9 cellular contexts compared by ENCODE assay signal in the genomic region with DNA sequence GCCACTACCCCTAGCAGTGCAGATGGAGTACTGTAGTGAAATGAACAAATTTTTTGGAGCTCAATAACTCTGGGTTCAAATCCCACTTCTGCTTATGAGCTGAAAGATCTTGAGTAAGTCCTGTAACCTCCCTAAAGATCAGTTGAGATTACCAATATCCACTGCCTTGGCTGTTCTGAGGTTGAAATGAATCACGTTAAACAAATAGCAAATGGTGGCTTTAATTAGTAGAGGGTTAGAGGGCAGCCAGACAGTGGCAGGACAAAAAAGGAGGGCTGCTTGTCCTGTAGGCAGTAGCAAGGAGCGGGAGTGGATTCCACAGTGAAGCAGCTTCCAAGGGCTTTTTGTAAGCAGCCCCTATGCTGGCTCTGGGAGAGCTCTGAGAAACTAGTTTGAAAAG.
A peak's percentile ranks its signal among the peaks of the same experiment; 100 is the strongest.
DNase-seq lines count a peak whose midpoint lies in the region; ATAC-seq and TF ChIP-seq lines count a peak whose summit lies in the region.
"Had no signal": no experiment of that assay in that cellular context is flagged by ENCODE, and none has a peak within 500 bp of the region (broad histone marks: within the 10 kb centered on the region; RNA-seq: fewer than 3 reads in every experiment).

No MANE protein-coding gene starts in this region.

- H3K4me1 ChIP-seq in breast epithelium (peaks cover 5 to 9% of the 10 kb centered on the region in 2 donors), lung (ENCODE audit: control insufficient read depth in 2 of 2, insufficient read depth in 2 of 2, low read length in 2 of 2) (peaks cover 2 to 12% of the 10 kb centered on the region in 2 donors), subcutaneous abdominal adipose tissue (ENCODE audit: control insufficient read depth in 5 of 5, insufficient read depth in 5 of 5, low read length in 5 of 5) (peaks cover 7 to 40% (median 28%) of the 10 kb centered on the region in 5 donors)

- H3K27ac ChIP-seq in breast epithelium (peak overlapping the region; percentile 71 to 89), lung (ENCODE audit: low read depth in 1 of 2, low read length in 1 of 2) (peak overlapping the region; percentile 55 to 72), subcutaneous abdominal adipose tissue (ENCODE audit: low read depth, low read length) (peak overlapping the region; percentile 97)

- 75 to 83% methylated on average over 2 of the region's 2 CpGs for WGBS in lung, 2 donors

- H3K4me3 ChIP-seq in MG63: peak overlapping the region; percentile 31
- peak overlapping the region in 2 of 3 donors; percentile 23 to 36 for H3K4me3 ChIP-seq in breast epithelium
- no peak overlapping the region for H3K4me3 ChIP-seq in lung
- peak overlapping the region in 4 of 5 donors; percentile 6 to 49 (median 30) for H3K4me3 ChIP-seq in subcutaneous abdominal adipose tissue (ENCODE audit: low read depth in 1 of 5, low read length in 5 of 5)

- no peak for TF ChIP-seq POLR2A in breast epithelium (IDR thresholded peaks at IDR 0.05)

- DNase-seq in MG63 (no peak), breast epithelium (ENCODE audit: low spot score in 2 of 2) (no peak), lung (ENCODE audit: low spot score) (no peak), NK-92 (lab: John Stamatoyannopoulos, UW; ENCODE audit: unreplicated experiment) (no peak), G401 (ENCODE audit: low spot score) (no peak), NCI-H146 treated with DMSO at 0.1 percent for 48 hours (lab: John Stamatoyannopoulos, UW; ENCODE audit: unreplicated experiment) (no peak)

- intact Hi-C loops in breast epithelium (cut with DNase I; ENCODE audit: low total_unique reads): loop anchor here (10.0 kb wide), 3 partner anchors 155 to 535 kb away; no protein-coding TSS in a partner anchor

- in situ Hi-C loops in G401 (cut with HindIII; ENCODE audit: low sequenced_read_pairs): no loop called here

- H3K9me3 ChIP-seq in MG63 (no peaks in the 10 kb centered on the region), breast epithelium (no peaks in the 10 kb centered on the region), lung (ENCODE audit: control insufficient read depth in 2 of 2, insufficient read depth in 1 of 2, low read length in 1 of 2) (no peaks in the 10 kb centered on the region), subcutaneous abdominal adipose tissue (ENCODE audit: control insufficient read depth in 5 of 5, low read length in 5 of 5) (no peaks in the 10 kb centered on the region)

- no peaks in the 10 kb centered on the region for H3K27me3 ChIP-seq in MG63
- no peaks in the 10 kb centered on the region for H3K27me3 ChIP-seq in breast epithelium
- no peaks in the 10 kb centered on the region for H3K27me3 ChIP-seq in lung (ENCODE audit: control insufficient read depth, insufficient read depth)
- no peaks in the 10 kb centered on the region for H3K27me3 ChIP-seq in subcutaneous abdominal adipose tissue (ENCODE audit: control insufficient read depth in 5 of 5, insufficient read depth in 4 of 5, low read length in 5 of 5)

- no peak for ATAC-seq in lung (ENCODE audit: insufficient read depth, low FRiP score)
- ATAC-seq in GM21423 (IDR thresholded peaks at IDR 0.05; ENCODE audit: unreplicated experiment): no peak

- H3K36me3 ChIP-seq in MG63: no peaks in the 10 kb centered on the region
- no peaks in the 10 kb centered on the region for H3K36me3 ChIP-seq in breast epithelium
- H3K36me3 ChIP-seq in lung (ENCODE audit: control insufficient read depth in 2 of 2, insufficient read depth in 2 of 2, low read length in 2 of 2): no peaks in the 10 kb centered on the region
- H3K36me3 ChIP-seq in subcutaneous abdominal adipose tissue (ENCODE audit: control insufficient read depth in 5 of 5, insufficient read depth in 5 of 5, low read length in 5 of 5): no peaks in the 10 kb centered on the region
- H3K36me3 ChIP-seq: WERI-Rb-1 had no signal

- peak overlapping the region in 4 of 5 donors; percentile 53 to 66 (median 58) for H3K9ac ChIP-seq in subcutaneous abdominal adipose tissue (ENCODE audit: low read length in 5 of 5)

- TF ChIP-seq CTCF in breast epithelium (IDR thresholded peaks at IDR 0.05): no peak
- TF ChIP-seq CTCF in lung (IDR thresholded peaks at IDR 0.05; ENCODE audit: control extremely low read depth, extremely low read depth): no peak
